Comparison of ENCODE assay signal across 7 cellular contexts in genomic region chr19:48871471-48872181, GRCh38. TPM values are rescaled to one million over a fixed set of nuclear protein-coding genes. Genes with fewer than 3 reads are reported as not detected.
DNase-seq lines count a peak whose midpoint lies in the region; ATAC-seq, FAIRE-seq and TF ChIP-seq lines count a peak whose summit lies in the region.
"Not testable (repeated sequence)": the region's sequence is repeated elsewhere in the genome, so short reads cannot be mapped to it uniquely, and the experiment has no call there.
"Had no signal": no experiment of that assay in that cellular context is flagged by ENCODE, and none has a peak within 500 bp of the region (broad histone marks: within the 10 kb centered on the region; RNA-seq: fewer than 3 reads in every experiment).

No MANE protein-coding gene starts in this region.

- not testable (repeated sequence) for H3K27me3 Mint-ChIP-seq in activated CD4-positive, alpha-beta T cell treated with anti-CD3 and anti-CD28 coated beads, Interleukin-2, amount 10 ng/mL, durations not matched to agents 7 days and 5 days; central memory CD8-positive, alpha-beta T cell

- ATAC-seq in central memory CD8-positive, alpha-beta T cell (replicated peaks; ENCODE audit: extremely low read depth, poor library complexity, severe bottlenecking); pancreas; upper lobe of left lung (ENCODE audit: low FRiP score in 2 of 2): not testable (repeated sequence)

- TF ChIP-seq CTCF in keratinocyte (optimal IDR thresholded peaks at IDR 0.05 in 1 of 3, IDR thresholded peaks at IDR 0.05 in 1 of 3, conservative IDR thresholded peaks at IDR 0.05 in 1 of 3; ENCODE audit: extremely low read depth in 1 of 3, insufficient read depth in 2 of 3, low read length in 3 of 3); pancreas (IDR thresholded peaks at IDR 0.05); upper lobe of left lung (IDR thresholded peaks at IDR 0.05): not testable (repeated sequence)

- not testable (repeated sequence) for H3K9me3 Mint-ChIP-seq in activated CD4-positive, alpha-beta T cell treated with anti-CD3 and anti-CD28 coated beads, Interleukin-2, amount 10 ng/mL, durations not matched to agents 7 days and 5 days; central memory CD8-positive, alpha-beta T cell

- TF ChIP-seq POLR2A in upper lobe of left lung (IDR thresholded peaks at IDR 0.05): not testable (repeated sequence)

- H3K27me3 ChIP-seq in HUES6 (ENCODE audit: control insufficient read depth, insufficient read depth, low read length); keratinocyte (ENCODE audit: control insufficient read depth, extremely low read depth, insufficient read depth, low read length); pancreas; upper lobe of left lung: not testable (repeated sequence)

- WGBS in pancreas, 2 donors: 64 to 67% methylated on average over 24 to 30 of the region's 31 CpGs
- 82 to 88% methylated on average over 31 of the region's 31 CpGs for WGBS in upper lobe of left lung, 2 donors

- H3K4me3 ChIP-seq in HUES6 (ENCODE audit: low read depth, low read length): not testable (repeated sequence)
- H3K4me3 ChIP-seq in keratinocyte (ENCODE audit: control insufficient read depth in 2 of 3, extremely low read depth in 1 of 3, insufficient read depth in 2 of 3, low read depth in 1 of 3, low read length in 3 of 3): peak overlapping the region in 1 of 3 experiments; percentile 4
- H3K4me3 ChIP-seq in pancreas: peak overlapping the region in 3 of 4 donors; percentile 76 to 87 (median 85)
- peak overlapping the region in 3 of 4 donors; percentile 67 to 77 (median 73) for H3K4me3 ChIP-seq in upper lobe of left lung

- CTCF ChIA-PET in activated CD4-positive, alpha-beta T cell treated with anti-CD3 and anti-CD28 coated beads, Interleukin-2, amount 10 ng/mL, durations not matched to agents 7 days and 5 days (lab: Charles Lee): interaction anchor here (0.5 to 1.6 kb wide), 7 partner anchors 28 to 786 kb away, joined by 3 to 5 read pairs (median 3); partner anchors contain the start of genes GYS1, KDELR1, NUCB1 and RUVBL2

- H2AFZ ChIP-seq in keratinocyte (ENCODE audit: control insufficient read depth, low read length): peak overlapping the region; percentile 74

- not testable (repeated sequence) for FAIRE-seq in keratinocyte (lab: Jason Lieb, UNC); pancreas (lab: Jason Lieb, UNC)

- peak overlapping the region; percentile 98 for H3K4me3 Mint-ChIP-seq in activated CD4-positive, alpha-beta T cell treated with anti-CD3 and anti-CD28 coated beads, Interleukin-2, amount 10 ng/mL, durations not matched to agents 7 days and 5 days
- H3K4me3 Mint-ChIP-seq in central memory CD8-positive, alpha-beta T cell: peak overlapping the region; percentile 99

- POLR2A ChIA-PET in activated CD4-positive, alpha-beta T cell treated with anti-CD3 and anti-CD28 coated beads, Interleukin-2, amount 10 ng/mL, durations not matched to agents 7 days and 5 days (lab: Charles Lee): interaction anchor here (0.7 to 1.0 kb wide), 3 partner anchors 12 to 122 kb away, joined by 3 to 4 read pairs (median 3); partner anchors contain the start of gene RUVBL2

- H3K36me3 ChIP-seq in HUES6 (ENCODE audit: control insufficient read depth, insufficient read depth, low read length) (peaks cover 38% of the 10 kb centered on the region), keratinocyte (ENCODE audit: control insufficient read depth in 2 of 2, extremely low read depth in 1 of 2, insufficient read depth in 2 of 2, low read length in 2 of 2) (peaks cover 22 to 30% of the 10 kb centered on the region in 2 experiments), upper lobe of left lung (peaks cover 9 to 35% (median 30%) of the 10 kb centered on the region in 4 donors)
- not testable (repeated sequence) for H3K36me3 ChIP-seq in pancreas

- H3K9ac ChIP-seq in HUES6 (ENCODE audit: low read length) (peak overlapping the region; percentile 19), keratinocyte (ENCODE audit: control insufficient read depth, extremely low read depth, insufficient read depth, low read length) (peak overlapping the region; percentile 100)

- peak overlapping the region; percentile 58 for H3K4me2 ChIP-seq in keratinocyte (ENCODE audit: control insufficient read depth, extremely low read depth, insufficient read depth, low read depth, low read length)

- peaks cover 43% of the 10 kb centered on the region for H3K4me1 Mint-ChIP-seq in activated CD4-positive, alpha-beta T cell treated with anti-CD3 and anti-CD28 coated beads, Interleukin-2, amount 10 ng/mL, durations not matched to agents 7 days and 5 days
- H3K4me1 Mint-ChIP-seq in central memory CD8-positive, alpha-beta T cell: peaks cover 45% of the 10 kb centered on the region

- H3K36me3 Mint-ChIP-seq in activated CD4-positive, alpha-beta T cell treated with anti-CD3 and anti-CD28 coated beads, Interleukin-2, amount 10 ng/mL, durations not matched to agents 7 days and 5 days (ENCODE audit: low read depth): peaks cover 33% of the 10 kb centered on the region
- H3K36me3 Mint-ChIP-seq in central memory CD8-positive, alpha-beta T cell (ENCODE audit: insufficient read depth): peaks cover 49% of the 10 kb centered on the region

- peak overlapping the region; percentile 98 for H3K27ac Mint-ChIP-seq in activated CD4-positive, alpha-beta T cell treated with anti-CD3 and anti-CD28 coated beads, Interleukin-2, amount 10 ng/mL, durations not matched to agents 7 days and 5 days
- peak overlapping the region; percentile 100 for H3K27ac Mint-ChIP-seq in central memory CD8-positive, alpha-beta T cell (ENCODE audit: low read depth)

- peaks cover 15% of the 10 kb centered on the region for H4K20me1 ChIP-seq in keratinocyte (ENCODE audit: control insufficient read depth, extremely low read depth, insufficient read depth, low read length)

- not testable (repeated sequence) for H3K27ac ChIP-seq in HUES6 (ENCODE audit: low read depth, low read length)
- H3K27ac ChIP-seq in keratinocyte (ENCODE audit: control insufficient read depth, insufficient read depth, low read length) (peak overlapping the region; percentile 100), pancreas (peak overlapping the region in 3 of 4 donors; percentile 94 to 100 (median 99)), upper lobe of left lung (peak overlapping the region in 3 of 4 donors; percentile 43 to 100 (median 99))

- DNase-seq in activated CD4-positive, alpha-beta T cell treated with anti-CD3 and anti-CD28 coated beads, Interleukin-2, amount 10 ng/mL, durations not matched to agents 7 days and 5 days; central memory CD8-positive, alpha-beta T cell (ENCODE audit: low spot score in 2 of 2); keratinocyte (ENCODE audit: low read depth, low spot score); pancreas; upper lobe of left lung: not testable (repeated sequence)

- intact Hi-C loops in pancreas (cut with DNase I): loop anchor here in 1 of 3 donors (10.0 kb wide), 1 partner anchor 93 kb away; the partner anchor contains the start of gene FTL

- dilution Hi-C loops in keratinocyte (cut with MboI; ENCODE audit: extremely low pct_ligation_motif_present, low sequenced_read_pairs): not testable (repeated sequence)

- not testable (repeated sequence) for H3K9me1 ChIP-seq in keratinocyte (ENCODE audit: control insufficient read depth, extremely low read depth, insufficient read depth, low read length)

- not testable (repeated sequence) for H3K9me3 ChIP-seq in HUES6 (ENCODE audit: control insufficient read depth, insufficient read depth, low read depth, low read length); keratinocyte (ENCODE audit: control insufficient read depth, low read depth, low read length); pancreas; upper lobe of left lung

- peaks cover 40% of the 10 kb centered on the region for H3K4me1 ChIP-seq in HUES6 (ENCODE audit: control insufficient read depth, insufficient read depth, low read length)
- peaks cover 19% of the 10 kb centered on the region for H3K4me1 ChIP-seq in keratinocyte (ENCODE audit: control insufficient read depth, extremely low read depth, insufficient read depth, low read length)
- peaks cover 0 to 24% (median 5%) of the 10 kb centered on the region in 3 donors for H3K4me1 ChIP-seq in pancreas
- H3K4me1 ChIP-seq in upper lobe of left lung: peaks cover 22 to 56% (median 45%) of the 10 kb centered on the region in 4 donors

- H3K79me2 ChIP-seq in keratinocyte (ENCODE audit: control insufficient read depth, insufficient read depth, low read length): peaks cover 32% of the 10 kb centered on the region

- not testable (repeated sequence) for TF ChIP-seq EP300 in upper lobe of left lung (IDR thresholded peaks at IDR 0.05)

RNA-seq across cellular contexts. Expression of gene PPP1R15A, which starts 0.6 kb away (rescaled TPM):
- total RNA-seq in activated CD4-positive, alpha-beta T cell treated with anti-CD3 and anti-CD28 coated beads, Interleukin-2, amount 10 ng/mL, durations not matched to agents 7 days and 5 days: 10 to 100 TPM; 49.6 to 53.3 TPM
- polyA plus RNA-seq in keratinocyte (23.6 to 36.6 TPM (median 32.5 TPM) in 3 replicates), pancreas (10 to 100 TPM; 28.2 to 53.2 TPM)
- 275 TPM for polyA plus RNA-seq in keratinocyte (2011; ENCODE audit: low read depth)
- polyA plus RNA-seq in keratinocyte (2011; cell fraction: cytosol; rRNA removed): 22.9 and 36.2 TPM in 2 replicates
- 123 and 136 TPM in 2 replicates for polyA plus RNA-seq in keratinocyte (2011; cell fraction: nucleus; rRNA removed)
- polyA plus RNA-seq in keratinocyte (2012; ENCODE audit: low replicate concordance): 32.9 and 274 TPM in 2 replicates
- polyA minus RNA-seq in keratinocyte: 9.5 to 14.6 TPM (median 9.9 TPM) in 3 replicates
- 22.8 TPM for polyA minus RNA-seq in keratinocyte (2011; cell fraction: cytosol; rRNA and poly(A)+ RNA removed)
- 48.4 and 55.3 TPM in 2 replicates for polyA minus RNA-seq in keratinocyte (2011; cell fraction: nucleus; rRNA and poly(A)+ RNA removed)
- total RNA-seq in pancreas (10 to 100 TPM in 5 of 6 donors, 1 to 10 TPM in 1; 8.1 to 20.6 (median 12.4) TPM), upper lobe of left lung (100 to 1,000 TPM in 5 of 6 donors, 10 to 100 TPM in 1; 96.2 to 194 (median 114) TPM)

RNA-seq across cellular contexts. Expression of gene PLEKHA4, which starts 3.2 kb away (rescaled TPM):
- total RNA-seq in activated CD4-positive, alpha-beta T cell treated with anti-CD3 and anti-CD28 coated beads, Interleukin-2, amount 10 ng/mL, durations not matched to agents 7 days and 5 days: 1 to 10 TPM; 3.8 to 4.6 TPM
- polyA plus RNA-seq in keratinocyte: 1.2 to 2.2 TPM (median 1.8 TPM) in 3 replicates
- polyA plus RNA-seq in keratinocyte (2011; ENCODE audit: low read depth): 0.62 TPM
- 0.55 and 2.3 TPM in 2 replicates for polyA plus RNA-seq in keratinocyte (2011; cell fraction: cytosol; rRNA removed)
- polyA plus RNA-seq in keratinocyte (2011; cell fraction: nucleus; rRNA removed): 1.5 and 2.4 TPM in 2 replicates
- polyA plus RNA-seq in keratinocyte (2012; ENCODE audit: low replicate concordance): 1.7 and 3.9 TPM in 2 replicates
- 0.89 to 2.5 TPM (median 1.1 TPM) in 3 replicates for polyA minus RNA-seq in keratinocyte
- polyA minus RNA-seq in keratinocyte (2011; cell fraction: cytosol; rRNA and poly(A)+ RNA removed): not detected
- 1.2 TPM in 2 replicates for polyA minus RNA-seq in keratinocyte (2011; cell fraction: nucleus; rRNA and poly(A)+ RNA removed)
- total RNA-seq in pancreas: 10 to 100 TPM in 2 of 6 donors, 1 to 10 TPM in 4; 5.9 to 19.7 (median 8.7) TPM
- polyA plus RNA-seq in pancreas: 10 to 100 TPM; 18.2 to 28.3 TPM
- 10 to 100 TPM in 5 of 6 donors, 1 to 10 TPM in 1; 6.3 to 34.9 (median 21.2) TPM for total RNA-seq in upper lobe of left lung

RNA-seq across cellular contexts. Expression of gene TULP2, which starts 26.9 kb away (rescaled TPM):
- total RNA-seq in activated CD4-positive, alpha-beta T cell treated with anti-CD3 and anti-CD28 coated beads, Interleukin-2, amount 10 ng/mL, durations not matched to agents 7 days and 5 days: not detected
- polyA plus RNA-seq in keratinocyte: not detected in 3 replicates
- polyA plus RNA-seq in keratinocyte (2011; ENCODE audit: low read depth): not detected
- not detected in 2 replicates for polyA plus RNA-seq in keratinocyte (2011; cell fraction: cytosol; rRNA removed)
- polyA plus RNA-seq in keratinocyte (2011; cell fraction: nucleus; rRNA removed): not detected in 2 replicates
- not detected in 2 replicates for polyA plus RNA-seq in keratinocyte (2012; ENCODE audit: low replicate concordance)
- not detected in 3 replicates for polyA minus RNA-seq in keratinocyte
- polyA minus RNA-seq in keratinocyte (2011; cell fraction: cytosol; rRNA and poly(A)+ RNA removed): not detected
- not detected in 2 replicates for polyA minus RNA-seq in keratinocyte (2011; cell fraction: nucleus; rRNA and poly(A)+ RNA removed)
- under 1 TPM in 1 of 6 donors, not detected in 5; 0.35 TPM for total RNA-seq in pancreas
- not detected for polyA plus RNA-seq in pancreas
- total RNA-seq in upper lobe of left lung: 1 to 10 TPM in 1 of 6 donors, under 1 TPM in 2, not detected in 3; 0.30 to 4.9 (median 0.86) TPM
- total RNA-seq: LHCN-M2 had no signal

RNA-seq across cellular contexts. Expression of gene NUCB1, which starts 28.5 kb away (rescaled TPM):
- 100 to 1,000 TPM; 231 to 251 TPM for total RNA-seq in activated CD4-positive, alpha-beta T cell treated with anti-CD3 and anti-CD28 coated beads, Interleukin-2, amount 10 ng/mL, durations not matched to agents 7 days and 5 days
- polyA plus RNA-seq in keratinocyte: 44.3 to 65.1 TPM (median 59.2 TPM) in 3 replicates
- polyA plus RNA-seq in keratinocyte (2011; ENCODE audit: low read depth): 89.2 TPM
- 27.4 and 73.6 TPM in 2 replicates for polyA plus RNA-seq in keratinocyte (2011; cell fraction: cytosol; rRNA removed)
- polyA plus RNA-seq in keratinocyte (2011; cell fraction: nucleus; rRNA removed): 95.6 and 109 TPM in 2 replicates
- polyA plus RNA-seq in keratinocyte (2012; ENCODE audit: low replicate concordance): 69.6 and 106 TPM in 2 replicates
- 32.7 to 131 TPM (median 41.5 TPM) in 3 replicates for polyA minus RNA-seq in keratinocyte
- polyA minus RNA-seq in keratinocyte (2011; cell fraction: cytosol; rRNA and poly(A)+ RNA removed): 44.1 TPM
- 54.3 and 57.7 TPM in 2 replicates for polyA minus RNA-seq in keratinocyte (2011; cell fraction: nucleus; rRNA and poly(A)+ RNA removed)
- total RNA-seq in pancreas: 100 to 1,000 TPM in 2 of 6 donors, 10 to 100 TPM in 4; 60.9 to 136 (median 79.8) TPM
- 100 to 1,000 TPM; 103 to 118 TPM for polyA plus RNA-seq in pancreas
- total RNA-seq in upper lobe of left lung: 100 to 1,000 TPM; 278 to 463 (median 341) TPM

RNA-seq across cellular contexts. Expression of gene HSD17B14, which starts 35.3 kb away (rescaled TPM):
- under 1 TPM; 0.27 to 0.77 TPM for total RNA-seq in activated CD4-positive, alpha-beta T cell treated with anti-CD3 and anti-CD28 coated beads, Interleukin-2, amount 10 ng/mL, durations not matched to agents 7 days and 5 days
- polyA plus RNA-seq in keratinocyte (0.92 to 1.2 TPM (median 1.0 TPM) in 3 replicates), pancreas (10 to 100 TPM in 1 of 2 donors, 1 to 10 TPM in 1; 8.5 to 25.4 TPM)
- 0.75 TPM for polyA plus RNA-seq in keratinocyte (2011; ENCODE audit: low read depth)
- 0.52 and 1.5 TPM in 2 replicates for polyA plus RNA-seq in keratinocyte (2011; cell fraction: cytosol; rRNA removed)
- polyA plus RNA-seq in keratinocyte (2011; cell fraction: nucleus; rRNA removed): 1.6 and 3.9 TPM in 2 replicates
- 1.7 TPM in 2 replicates for polyA plus RNA-seq in keratinocyte (2012; ENCODE audit: low replicate concordance)
- polyA minus RNA-seq in keratinocyte: 0.86 to 2.1 TPM in 2 of 3 replicates, not detected in the other
- polyA minus RNA-seq in keratinocyte (2011; cell fraction: cytosol; rRNA and poly(A)+ RNA removed): not detected
- 0.54 and 1.1 TPM in 2 replicates for polyA minus RNA-seq in keratinocyte (2011; cell fraction: nucleus; rRNA and poly(A)+ RNA removed)
- total RNA-seq in pancreas (1 to 10 TPM in 4 of 6 donors, under 1 TPM in 2; 0.69 to 4.0 (median 1.7) TPM), upper lobe of left lung (10 to 100 TPM; 13.8 to 65.0 (median 28.5) TPM)
- total RNA-seq: LHCN-M2 had no signal
